Comparison of ENCODE assay signal across 17 cellular contexts in genomic region chr3:112093180-112093522, GRCh38. TPM values are rescaled to one million over a fixed set of nuclear protein-coding genes. Genes with fewer than 3 reads are reported as not detected.
DNase-seq lines count a peak whose midpoint lies in the region; ATAC-seq and TF ChIP-seq lines count a peak whose summit lies in the region.
"Had no signal": no experiment of that assay in that cellular context is flagged by ENCODE, and none has a peak within 500 bp of the region (broad histone marks: within the 10 kb centered on the region; RNA-seq: fewer than 3 reads in every experiment).

No MANE protein-coding gene starts in this region.

- H3K4me1 Mint-ChIP-seq in activated CD8-positive, alpha-beta T cell treated with anti-CD3 and anti-CD28 coated beads, Interleukin-2, amount 10 ng/mL, durations not matched to agents 7 days and 5 days (ENCODE audit: low read depth) = peaks cover 38% of the 10 kb centered on the region
- peaks cover 28% of the 10 kb centered on the region for H3K4me1 Mint-ChIP-seq in activated CD8-positive, alpha-beta T cell treated with anti-CD3 and anti-CD28 coated beads for 36 hours (ENCODE audit: low read depth)

- H3K9me3 Mint-ChIP-seq in activated CD8-positive, alpha-beta T cell treated with anti-CD3 and anti-CD28 coated beads, Interleukin-2, amount 10 ng/mL, durations not matched to agents 7 days and 5 days (ENCODE audit: insufficient read depth) = no peaks in the 10 kb centered on the region
- no peaks in the 10 kb centered on the region for H3K9me3 Mint-ChIP-seq in activated CD8-positive, alpha-beta T cell treated with anti-CD3 and anti-CD28 coated beads for 36 hours
- H3K9me3 Mint-ChIP-seq: naive thymus-derived CD8-positive, alpha-beta T cell had no signal

- no peak for ATAC-seq in activated CD8-positive, alpha-beta T cell treated with anti-CD3 and anti-CD28 coated beads, Interleukin-2, amount 10 ng/mL, durations not matched to agents 7 days and 5 days
- ATAC-seq in activated CD8-positive, alpha-beta T cell treated with anti-CD3 and anti-CD28 coated beads for 36 hours = no peak
- ATAC-seq in GM21529 (IDR thresholded peaks at IDR 0.05; ENCODE audit: unreplicated experiment) = no peak
- ATAC-seq: A549; naive thymus-derived CD8-positive, alpha-beta T cell; upper lobe of right lung had no signal

- H3K27ac Mint-ChIP-seq in activated CD8-positive, alpha-beta T cell treated with anti-CD3 and anti-CD28 coated beads, Interleukin-2, amount 10 ng/mL, durations not matched to agents 7 days and 5 days = peak overlapping the region; percentile 2
- H3K27ac Mint-ChIP-seq in activated CD8-positive, alpha-beta T cell treated with anti-CD3 and anti-CD28 coated beads for 36 hours = no peak overlapping the region

- H4K91ac ChIP-seq in mesenchymal stem cell (ENCODE audit: low read length) = no peak overlapping the region

- no peak for TF ChIP-seq POLR2A in stomach (IDR thresholded peaks at IDR 0.05)

- H3K27ac ChIP-seq in mesenchymal stem cell (ENCODE audit: low read length, poor library complexity, severe bottlenecking) (peak overlapping the region; percentile 75), stomach (peak overlapping the region; percentile 59 to 81 (median 76))
- H3K27ac ChIP-seq: upper lobe of right lung had no signal

- no peak overlapping the region for H4K8ac ChIP-seq in mesenchymal stem cell (ENCODE audit: low read length)

- H3K27me3 ChIP-seq in mesenchymal stem cell (ENCODE audit: control insufficient read depth in 1 of 2, insufficient read depth in 1 of 2, low read length in 2 of 2) (peaks cover 0 to 11% of the 10 kb centered on the region in 2 experiments), stomach (no peaks in the 10 kb centered on the region)
- H3K27me3 ChIP-seq: upper lobe of right lung had no signal

- H3K79me1 ChIP-seq in mesenchymal stem cell (replicated peaks; ENCODE audit: low read length, poor library complexity, severe bottlenecking) = peaks cover 17% of the 10 kb centered on the region

- H3K9me3 ChIP-seq in mesenchymal stem cell (ENCODE audit: control insufficient read depth, low read length) = peaks cover 4% of the 10 kb centered on the region
- no peaks in the 10 kb centered on the region for H3K9me3 ChIP-seq in stomach
- H3K9me3 ChIP-seq: A549, upper lobe of right lung had no signal

- H2AFZ ChIP-seq in mesenchymal stem cell (ENCODE audit: low read depth, low read length) = no peak overlapping the region

- no peak for DNase-seq in activated CD8-positive, alpha-beta T cell treated with anti-CD3 and anti-CD28 coated beads, Interleukin-2, amount 10 ng/mL, durations not matched to agents 7 days and 5 days
- no peak for DNase-seq in activated CD8-positive, alpha-beta T cell treated with anti-CD3 and anti-CD28 coated beads for 36 hours
- DNase-seq in amniotic epithelial cell (ENCODE audit: low read depth) (peak; percentile 63), mesenchymal stem cell (no peak), stomach (no peak), midbrain (lab: John Stamatoyannopoulos, UW) (no peak)
- no peak for DNase-seq in effector CD8-positive, alpha-beta T cell (lab: John Stamatoyannopoulos, UW)
- DNase-seq: amygdala; KG1; naive thymus-derived CD8-positive, alpha-beta T cell; NCI-H1694; NCI-H748 treated with DMSO at 0.1 percent for 48 hours; upper lobe of right lung had no signal

- H3K4ac ChIP-seq in mesenchymal stem cell (ENCODE audit: low read depth in 1 of 2, low read length in 2 of 2) = no peak overlapping the region

- H2BK120ac ChIP-seq in mesenchymal stem cell (ENCODE audit: low read depth, low read length) = no peak overlapping the region

- peaks cover 7% of the 10 kb centered on the region for H3K36me3 Mint-ChIP-seq in activated CD8-positive, alpha-beta T cell treated with anti-CD3 and anti-CD28 coated beads, Interleukin-2, amount 10 ng/mL, durations not matched to agents 7 days and 5 days (ENCODE audit: low read depth)
- H3K36me3 Mint-ChIP-seq in activated CD8-positive, alpha-beta T cell treated with anti-CD3 and anti-CD28 coated beads for 36 hours (ENCODE audit: low read depth) = no peaks in the 10 kb centered on the region

- POLR2A ChIA-PET in activated CD8-positive, alpha-beta T cell treated with anti-CD3 and anti-CD28 coated beads, Interleukin-2, amount 10 ng/mL, durations not matched to agents 7 days and 5 days (lab: Charles Lee) = no interaction called here
- POLR2A ChIA-PET in activated CD8-positive, alpha-beta T cell treated with anti-CD3 and anti-CD28 coated beads for 36 hours (lab: Charles Lee) = no interaction called here

- no peak for TF ChIP-seq CTCF in activated CD8-positive, alpha-beta T cell treated with anti-CD3 and anti-CD28 coated beads for 36 hours (IDR thresholded peaks at IDR 0.05)
- TF ChIP-seq CTCF in stomach (IDR thresholded peaks at IDR 0.05) = no peak

- no peak overlapping the region for H3K4me3 Mint-ChIP-seq in activated CD8-positive, alpha-beta T cell treated with anti-CD3 and anti-CD28 coated beads, Interleukin-2, amount 10 ng/mL, durations not matched to agents 7 days and 5 days
- no peak overlapping the region for H3K4me3 Mint-ChIP-seq in activated CD8-positive, alpha-beta T cell treated with anti-CD3 and anti-CD28 coated beads for 36 hours

- TF ChIP-seq EP300 in stomach (IDR thresholded peaks at IDR 0.05) = no peak

- H3K36me3 ChIP-seq in mesenchymal stem cell (ENCODE audit: control insufficient read depth in 1 of 2, insufficient read depth in 2 of 2, low read depth in 1 of 2, low read length in 2 of 2) (peaks cover 0 to 12% of the 10 kb centered on the region in 2 experiments), stomach (peaks cover 0 to 4% (median 0%) of the 10 kb centered on the region in 4 donors)
- H3K36me3 ChIP-seq: upper lobe of right lung had no signal

- no peaks in the 10 kb centered on the region for H3K27me3 Mint-ChIP-seq in activated CD8-positive, alpha-beta T cell treated with anti-CD3 and anti-CD28 coated beads, Interleukin-2, amount 10 ng/mL, durations not matched to agents 7 days and 5 days (ENCODE audit: low read depth)
- peaks cover 7% of the 10 kb centered on the region for H3K27me3 Mint-ChIP-seq in activated CD8-positive, alpha-beta T cell treated with anti-CD3 and anti-CD28 coated beads for 36 hours

- H2BK5ac ChIP-seq in mesenchymal stem cell (ENCODE audit: low read depth, low read length, poor library complexity, severe bottlenecking) = no peak overlapping the region

- H3K9ac ChIP-seq in mesenchymal stem cell (ENCODE audit: low read length) = peak overlapping the region; percentile 25

- no peak overlapping the region for H3K23ac ChIP-seq in mesenchymal stem cell (ENCODE audit: low read length in 2 of 2)

- no peak overlapping the region for H2BK12ac ChIP-seq in mesenchymal stem cell (ENCODE audit: low read length in 2 of 2)

- H2AK5ac ChIP-seq in mesenchymal stem cell (ENCODE audit: low read length, severe bottlenecking) = no peak overlapping the region

- no peak overlapping the region for H3K18ac ChIP-seq in mesenchymal stem cell (ENCODE audit: low read depth in 1 of 2, low read length in 2 of 2)

- H3K14ac ChIP-seq in mesenchymal stem cell (ENCODE audit: low read length in 2 of 2) = no peak overlapping the region

- peaks cover 16% of the 10 kb centered on the region for H3K4me1 ChIP-seq in mesenchymal stem cell (ENCODE audit: control insufficient read depth, insufficient read depth, low read depth, low read length)
- peaks cover 7 to 51% (median 37%) of the 10 kb centered on the region in 4 donors for H3K4me1 ChIP-seq in stomach

- no peak overlapping the region for H2BK15ac ChIP-seq in mesenchymal stem cell (ENCODE audit: low read depth, poor library complexity, severe bottlenecking)

- no peak overlapping the region for H3K4me2 ChIP-seq in mesenchymal stem cell (ENCODE audit: low read length, poor library complexity, severe bottlenecking)
- H3K4me2 ChIP-seq: A549 had no signal

- H3K4me3 ChIP-seq in mesenchymal stem cell (ENCODE audit: insufficient read depth in 1 of 2, low read depth in 1 of 2, low read length in 2 of 2) = peak overlapping the region in 1 of 2 experiments; percentile 20
- H3K4me3 ChIP-seq in stomach = peak overlapping the region in 1 of 4 donors; percentile 8
- H3K4me3 ChIP-seq: A549, upper lobe of right lung had no signal

- CTCF ChIA-PET in activated CD8-positive, alpha-beta T cell treated with anti-CD3 and anti-CD28 coated beads, Interleukin-2, amount 10 ng/mL, durations not matched to agents 7 days and 5 days (lab: Charles Lee) = interaction anchor here (1.4 to 2.7 kb wide), 2 partner anchors 14 to 19 kb away, joined by 4 to 17 read pairs; no protein-coding TSS in a partner anchor
- CTCF ChIA-PET in activated CD8-positive, alpha-beta T cell treated with anti-CD3 and anti-CD28 coated beads for 36 hours (lab: Charles Lee) = interaction anchor here (2.8 kb wide), 1 partner anchor 18 kb away, joined by 9 read pairs; no protein-coding TSS in a partner anchor

- intact Hi-C loops in activated CD8-positive, alpha-beta T cell treated with anti-CD3 and anti-CD28 coated beads for 36 hours (cut with micrococcal nuclease) = no loop called here
- intact Hi-C loops in stomach (cut with DNase I; ENCODE audit: low total_unique reads) = no loop called here

RNA-seq across cellular contexts. Expression of gene C3orf52, which starts 7.0 kb away (rescaled TPM):
- 1 to 10 TPM; 2.3 to 2.5 TPM for total RNA-seq in activated CD8-positive, alpha-beta T cell treated with anti-CD3 and anti-CD28 coated beads, Interleukin-2, amount 10 ng/mL, durations not matched to agents 7 days and 5 days
- total RNA-seq in activated CD8-positive, alpha-beta T cell treated with anti-CD3 and anti-CD28 coated beads for 36 hours = 1 to 10 TPM; 2.0 to 3.3 TPM
- polyA plus RNA-seq in mesenchymal stem cell (2013, experiment 1 of 2) = 1.0 TPM
- polyA plus RNA-seq in mesenchymal stem cell (2013, experiment 2 of 2) = 1.4 TPM
- total RNA-seq in stomach = 10 to 100 TPM in 4 of 5 donors, 1 to 10 TPM in 1; 9.9 to 66.9 (median 59.0) TPM
- 10 to 100 TPM in 2 of 3 donors, 1 to 10 TPM in 1; 4.2 to 16.0 (median 10.0) TPM for polyA plus RNA-seq in stomach

RNA-seq across cellular contexts. Expression of gene GCSAM, which starts 39.9 kb away (rescaled TPM):
- 1 to 10 TPM; 5.6 to 6.9 TPM for total RNA-seq in activated CD8-positive, alpha-beta T cell treated with anti-CD3 and anti-CD28 coated beads, Interleukin-2, amount 10 ng/mL, durations not matched to agents 7 days and 5 days
- 10 to 100 TPM in 1 of 2 experiments, 1 to 10 TPM in 1; 9.9 to 12.9 TPM for total RNA-seq in activated CD8-positive, alpha-beta T cell treated with anti-CD3 and anti-CD28 coated beads for 36 hours
- not detected for polyA plus RNA-seq in mesenchymal stem cell (2013, experiment 1 of 2)
- polyA plus RNA-seq in mesenchymal stem cell (2013, experiment 2 of 2) = 0.04 TPM
- 1 to 10 TPM in 1 of 5 donors, under 1 TPM in 1, not detected in 3; 0.73 to 2.3 TPM for total RNA-seq in stomach
- polyA plus RNA-seq in stomach = 1 to 10 TPM in 1 of 3 donors, not detected in 2; 2.3 TPM
- total RNA-seq: kidney epithelial cell, SK-MEL-5 had no signal
- polyA plus RNA-seq: A549 had no signal

RNA-seq across cellular contexts. Expression of gene TMPRSS7, which starts 58.6 kb away (rescaled TPM):
- total RNA-seq in activated CD8-positive, alpha-beta T cell treated with anti-CD3 and anti-CD28 coated beads, Interleukin-2, amount 10 ng/mL, durations not matched to agents 7 days and 5 days = not detected
- total RNA-seq in activated CD8-positive, alpha-beta T cell treated with anti-CD3 and anti-CD28 coated beads for 36 hours = not detected
- polyA plus RNA-seq in mesenchymal stem cell (2013, experiment 1 of 2) = not detected
- not detected for polyA plus RNA-seq in mesenchymal stem cell (2013, experiment 2 of 2)
- total RNA-seq in stomach = under 1 TPM in 1 of 5 donors, not detected in 4; 0.45 TPM
- polyA plus RNA-seq in stomach = under 1 TPM in 2 of 3 donors, not detected in 1; 0.08 to 0.12 TPM
- total RNA-seq: kidney epithelial cell; naive thymus-derived CD8-positive, alpha-beta T cell; SK-MEL-5 had no signal
